In genomic region chr1:23777979-23778814, GRCh38 we compare ENCODE assay signal across 1 cellular context.
TF ChIP-seq lines count a peak whose summit lies in the region.

Gene PITHD1, plus strand, starts transcription at chr1:23778418. Its CDS starts 98 bp downstream, at chr1:23778516.

TF ChIP-seq in HepG2, 621 proteins besides CTCF, POLR2A, EP300 and RAD21 (continued from another document and continues in another):
- TF ChIP-seq ZNF563 (CRISPR knock-in tag; IDR thresholded peaks at IDR 0.05), result peak; percentile 79; the same call in 1 of the 2 replicates
- TF ChIP-seq ZNF567 (CRISPR knock-in tag; IDR thresholded peaks at IDR 0.05; ENCODE audit: borderline replicate concordance), result no peak
- TF ChIP-seq ZNF292 (CRISPR knock-in tag; IDR thresholded peaks at IDR 0.05; ENCODE audit: borderline replicate concordance, low read depth), result no peak
- no peak for TF ChIP-seq ZNF205 (CRISPR knock-in tag; IDR thresholded peaks at IDR 0.05)
- peak; percentile 26 for TF ChIP-seq HNRNPK (IDR thresholded peaks at IDR 0.05; ENCODE audit: low read depth, low read length, poor library complexity, severe bottlenecking)
- TF ChIP-seq TBL1XR1 (IDR thresholded peaks at IDR 0.05; ENCODE audit: borderline replicate concordance, low read length, partially characterized antibody), result no peak
- TF ChIP-seq NFATC3 (CRISPR knock-in tag; IDR thresholded peaks at IDR 0.05), result no peak
- peak; percentile 77 for TF ChIP-seq HDAC2 (CRISPR knock-in tag; IDR thresholded peaks at IDR 0.05)
- no peak for TF ChIP-seq AGO1 (IDR thresholded peaks at IDR 0.05; ENCODE audit: low read depth, low read length, poor library complexity, severe bottlenecking)
- 0 out of 2 replicates have a peak, but pooled peaks have one; percentile 15 for TF ChIP-seq HNF1A (IDR thresholded peaks at IDR 0.05; ENCODE audit: low read depth)
- TF ChIP-seq HNF1A (CRISPR knock-in tag; IDR thresholded peaks at IDR 0.05; ENCODE audit: borderline replicate concordance), result peak; percentile 59; the same call in 1 of the 2 replicates
- TF ChIP-seq ETV6 (CRISPR knock-in tag; conservative IDR thresholded peaks at IDR 0.05), result no peak
- TF ChIP-seq FOXA1 (IDR thresholded peaks at IDR 0.05), result no peak
- TF ChIP-seq FOXA1 (CRISPR knock-in tag; IDR thresholded peaks at IDR 0.05), result no peak
- TF ChIP-seq THAP8 (CRISPR knock-in tag; IDR thresholded peaks at IDR 0.05; ENCODE audit: borderline replicate concordance), result no peak
- no peak for TF ChIP-seq TIGD3 (CRISPR knock-in tag; IDR thresholded peaks at IDR 0.05; ENCODE audit: borderline replicate concordance)
- TF ChIP-seq ZUFSP (CRISPR knock-in tag; IDR thresholded peaks at IDR 0.05; ENCODE audit: borderline replicate concordance), result no peak
- TF ChIP-seq ZNF597 (CRISPR knock-in tag; IDR thresholded peaks at IDR 0.05), result 0 out of 2 replicates have a peak, but pooled peaks have one; percentile 25
- no peak for TF ChIP-seq SYNCRIP (IDR thresholded peaks at IDR 0.05; ENCODE audit: insufficient read depth, low read depth, low read length)
- TF ChIP-seq MTA1 (CRISPR knock-in tag; IDR thresholded peaks at IDR 0.05; ENCODE audit: borderline replicate concordance), result no peak
- TF ChIP-seq THAP11 (CRISPR knock-in tag; IDR thresholded peaks at IDR 0.05), result peak; percentile 78
- no peak for TF ChIP-seq RFX3 (CRISPR knock-in tag; IDR thresholded peaks at IDR 0.05)
- peak; percentile 98 for TF ChIP-seq ZFX (CRISPR knock-in tag; IDR thresholded peaks at IDR 0.05; ENCODE audit: low read depth)
- TF ChIP-seq ZBTB39 (CRISPR knock-in tag; IDR thresholded peaks at IDR 0.05), result no peak; the same call in 1 of the 2 replicates
- no peak for TF ChIP-seq RELA (CRISPR knock-in tag; IDR thresholded peaks at IDR 0.05)
- no peak for TF ChIP-seq ZBTB49 (CRISPR knock-in tag; IDR thresholded peaks at IDR 0.05; ENCODE audit: borderline replicate concordance)
- peak; percentile 9; the same call in 1 of the 2 replicates for TF ChIP-seq TOPORS (CRISPR knock-in tag; IDR thresholded peaks at IDR 0.05)
- TF ChIP-seq ZNF839 (CRISPR knock-in tag; IDR thresholded peaks at IDR 0.05; ENCODE audit: borderline replicate concordance), result no peak
- 0 out of 2 replicates have a peak, but pooled peaks have one; percentile 51 for TF ChIP-seq KDM3A (CRISPR knock-in tag; IDR thresholded peaks at IDR 0.05; ENCODE audit: low read depth)
- TF ChIP-seq PHF8 (CRISPR knock-in tag; IDR thresholded peaks at IDR 0.05), result peak; percentile 90
- no peak; the same call in 1 of the 2 replicates for TF ChIP-seq PRDM4 (CRISPR knock-in tag; IDR thresholded peaks at IDR 0.05; ENCODE audit: borderline replicate concordance)
- 0 out of 2 replicates have a peak, but pooled peaks have one; percentile 36 for TF ChIP-seq PPARG (CRISPR knock-in tag; conservative IDR thresholded peaks at IDR 0.05)
- 0 out of 2 replicates have a peak, but pooled peaks have one; percentile 37 for TF ChIP-seq ZNF709 (CRISPR knock-in tag; IDR thresholded peaks at IDR 0.05)
- TF ChIP-seq CEBPG (CRISPR knock-in tag; IDR thresholded peaks at IDR 0.05), result peak; percentile 74
- TF ChIP-seq RCOR2 (CRISPR knock-in tag; IDR thresholded peaks at IDR 0.05), result no peak
- no peak for TF ChIP-seq NFE2 (CRISPR knock-in tag; IDR thresholded peaks at IDR 0.05)
- no peak for TF ChIP-seq MAZ (IDR thresholded peaks at IDR 0.05; ENCODE audit: borderline replicate concordance, low read depth, low read length)
- peak; percentile 80 for TF ChIP-seq MAZ (CRISPR knock-in tag; IDR thresholded peaks at IDR 0.05; ENCODE audit: low read depth)
- TF ChIP-seq RBFOX2 (IDR thresholded peaks at IDR 0.05; ENCODE audit: low read depth, low read length), result peak; percentile 91
- peak; percentile 36 for TF ChIP-seq DR1 (CRISPR knock-in tag; IDR thresholded peaks at IDR 0.05)
- no peak for TF ChIP-seq ZNF879 (CRISPR knock-in tag; IDR thresholded peaks at IDR 0.05)
- TF ChIP-seq SP5 (CRISPR knock-in tag; IDR thresholded peaks at IDR 0.05; ENCODE audit: borderline replicate concordance, low read depth), result no peak; the same call in 1 of the 2 replicates
- TF ChIP-seq RBAK (CRISPR knock-in tag; IDR thresholded peaks at IDR 0.05), result no peak
- no peak for TF ChIP-seq ZNF782 (CRISPR knock-in tag; IDR thresholded peaks at IDR 0.05; ENCODE audit: borderline replicate concordance)
- no peak for TF ChIP-seq TAF15 (IDR thresholded peaks at IDR 0.05; ENCODE audit: low read depth, low read length, poor library complexity, severe bottlenecking)
- TF ChIP-seq SP1 (IDR thresholded peaks at IDR 0.05), result no peak
- peak; percentile 14 for TF ChIP-seq SP1 (CRISPR knock-in tag; IDR thresholded peaks at IDR 0.05)
- no peak for TF ChIP-seq ZNF367 (CRISPR knock-in tag; IDR thresholded peaks at IDR 0.05; ENCODE audit: borderline replicate concordance)
- TF ChIP-seq ZNF513 (CRISPR knock-in tag; conservative IDR thresholded peaks at IDR 0.05), result 0 out of 2 replicates have a peak, but pooled peaks have one; percentile 21
